Comparison of ENCODE assay signal across 20 cellular contexts in genomic region chr2:9222246-9222898, GRCh38. TPM values are rescaled to one million over a fixed set of nuclear protein-coding genes. Genes with fewer than 3 reads are reported as not detected.
DNase-seq lines count a peak whose midpoint lies in the region; ATAC-seq and TF ChIP-seq lines count a peak whose summit lies in the region.
"Had no signal": no experiment of that assay in that cellular context is flagged by ENCODE, and none has a peak within 500 bp of the region (broad histone marks: within the 10 kb centered on the region; RNA-seq: fewer than 3 reads in every experiment).

No MANE protein-coding gene starts in this region.

- H3K36me3 ChIP-seq in prostate gland = no peaks in the 10 kb centered on the region
- H3K36me3 ChIP-seq: spleen had no signal

- H3K27ac Mint-ChIP-seq in endothelial cell (ENCODE audit: unreplicated experiment) = no peak overlapping the region
- H3K27ac Mint-ChIP-seq: activated T-helper 17 cell treated with anti-CD3 and anti-CD28 coated beads, Interleukin-2, amount 50 U/mL, for 72 hours; T-helper 2 cell treated with Interferon-gamma antibody and Interleukin-4, amounts not matched to agents 5 μg/mL and 100 μg/mL, for 36 hours had no signal

- H3K4me3 Mint-ChIP-seq in endothelial cell (ENCODE audit: unreplicated experiment) = no peak overlapping the region
- H3K4me3 Mint-ChIP-seq: activated T-helper 17 cell treated with anti-CD3 and anti-CD28 coated beads, Interleukin-2, amount 50 U/mL, for 72 hours; central memory CD8-positive, alpha-beta T cell; T-helper 2 cell treated with Interferon-gamma antibody and Interleukin-4, amounts not matched to agents 5 μg/mL and 100 μg/mL, for 36 hours had no signal

- TF ChIP-seq CTCF in prostate gland (IDR thresholded peaks at IDR 0.05) (no peak), endothelial cell (IDR thresholded peaks at IDR 0.05; ENCODE audit: unreplicated experiment) (no peak)

- DNase-seq in Right ventricle myocardium inferior (ENCODE audit: missing footprints) (no peak), cardiac septum (ENCODE audit: low spot score) (no peak), left cardiac atrium (no peak), prostate gland (ENCODE audit: low spot score) (peak; percentile 49), endothelial cell (ENCODE audit: low spot score) (no peak), HCEC 1CT (no peak)
- DNase-seq: effector memory CD4-positive, alpha-beta T cell; NCI-H2029 treated with DMSO at 0.1 percent for 48 hours; OCI-M1; spleen; stimulated activated CD8-positive, alpha-beta memory T cell treated with anti-CD3 and anti-CD28 coated beads, Interleukin-4, amount 100 ng/mL, for 48 hours; substantia nigra had no signal

- H3K36me3 Mint-ChIP-seq in endothelial cell (ENCODE audit: low read depth, unreplicated experiment) = peaks cover 6% of the 10 kb centered on the region

- TF ChIP-seq POLR2A in prostate gland (IDR thresholded peaks at IDR 0.05) = no peak

- H3K9me3 ChIP-seq in prostate gland = no peaks in the 10 kb centered on the region

- H3K4me3 ChIP-seq in prostate gland = no peak overlapping the region
- H3K4me3 ChIP-seq: BLaER1, SK-N-MC, spleen had no signal

- H3K27me3 Mint-ChIP-seq in endothelial cell (ENCODE audit: unreplicated experiment) = peaks cover 2% of the 10 kb centered on the region

- no peaks in the 10 kb centered on the region for H3K27me3 ChIP-seq in prostate gland (replicated peaks; ENCODE audit: insufficient read depth)
- H3K27me3 ChIP-seq: BLaER1 had no signal

- WGBS in prostate gland = 17% methylated on average over 9 of the region's 9 CpGs

- H3K4me1 ChIP-seq in prostate gland (replicated peaks) = no peaks in the 10 kb centered on the region
- H3K4me1 ChIP-seq: spleen had no signal

- ATAC-seq in Right ventricle myocardium inferior = peak; percentile 56
- peak; percentile 55 to 64 for ATAC-seq in left cardiac atrium
- ATAC-seq in GM21381 (IDR thresholded peaks at IDR 0.05; ENCODE audit: unreplicated experiment) = no peak
- no peak for ATAC-seq in HG02885 (IDR thresholded peaks at IDR 0.05; ENCODE audit: poor library complexity, unreplicated experiment)
- ATAC-seq: activated T-helper 17 cell treated with anti-CD3 and anti-CD28 coated beads, Interleukin-2, amount 50 U/mL, for 72 hours; left lobe of liver had no signal

- H3K4me1 Mint-ChIP-seq in endothelial cell (ENCODE audit: unreplicated experiment) = peaks cover 63% of the 10 kb centered on the region
- H3K4me1 Mint-ChIP-seq: activated T-helper 17 cell treated with anti-CD3 and anti-CD28 coated beads, Interleukin-2, amount 50 U/mL, for 72 hours; central memory CD8-positive, alpha-beta T cell had no signal

- peak overlapping the region in 1 of 2 donors; percentile 24 for H3K27ac ChIP-seq in prostate gland
- H3K27ac ChIP-seq: BLaER1, SK-N-MC, spleen had no signal

- intact Hi-C loops in Right ventricle myocardium inferior (cut with DNase I) = no loop called here
- intact Hi-C loops in cardiac septum (cut with DNase I) = no loop called here
- intact Hi-C loops in left cardiac atrium (cut with DNase I) = no loop called here
- intact Hi-C loops in prostate gland (cut with DNase I) = no loop called here

- H3K9me3 Mint-ChIP-seq in endothelial cell (ENCODE audit: unreplicated experiment) = no peaks in the 10 kb centered on the region
- H3K9me3 Mint-ChIP-seq: activated T-helper 17 cell treated with anti-CD3 and anti-CD28 coated beads, Interleukin-2, amount 50 U/mL, for 72 hours; central memory CD8-positive, alpha-beta T cell; T-helper 2 cell treated with Interferon-gamma antibody and Interleukin-4, amounts not matched to agents 5 μg/mL and 100 μg/mL, for 36 hours had no signal

RNA-seq across cellular contexts. Expression of gene ASAP2, which starts 15.8 kb away (rescaled TPM):
- 12.9 TPM for total RNA-seq in Right ventricle myocardium inferior
- 11.8 TPM for total RNA-seq in cardiac septum
- total RNA-seq in left cardiac atrium = 10 to 100 TPM; 13.4 to 18.2 TPM
- 10 to 100 TPM in 1 of 2 donors, 1 to 10 TPM in 1; 9.2 to 17.8 TPM for total RNA-seq in prostate gland
- 31.8 TPM for total RNA-seq in endothelial cell (ENCODE audit: unreplicated experiment)

Comparison
In these comparisons a context has a peak if more than half of its experiments do, and no peak if none do; other contexts are left out.
1. ATAC-seq: peak in Right ventricle myocardium inferior (single experiment) and left cardiac atrium (2 of 2); none in GM21381 (single experiment) and HG02885 (single experiment).